ENCODE assay signal across 15 cellular contexts in genomic region chr20:17608701-17609497, GRCh38. TPM values are rescaled to one million over a fixed set of nuclear protein-coding genes. Genes with fewer than 3 reads are reported as not detected.
A peak's percentile ranks its signal among the peaks of the same experiment; 100 is the strongest.
DNase-seq lines count a peak whose midpoint lies in the region; ATAC-seq and TF ChIP-seq lines count a peak whose summit lies in the region.
"Had no signal": no experiment of that assay in that cellular context is flagged by ENCODE, and none has a peak within 500 bp of the region (broad histone marks: within the 10 kb centered on the region; RNA-seq: fewer than 3 reads in every experiment).

No MANE protein-coding gene starts in this region.

- H2AFZ ChIP-seq in H9 (ENCODE audit: low read length) (no peak overlapping the region), osteoblast (ENCODE audit: low read length) (no peak overlapping the region)

- H2BK20ac ChIP-seq in H9 (ENCODE audit: low read depth, low read length, poor library complexity, severe bottlenecking): no peak overlapping the region

- peak overlapping the region; percentile 66 for H3K27ac ChIP-seq in CD4-positive, CD25-positive, alpha-beta regulatory T cell (ENCODE audit: insufficient read depth, low read length, poor library complexity, severe bottlenecking)
- H3K27ac ChIP-seq in H9 (ENCODE audit: insufficient read length, low read depth, low read length) (no peak overlapping the region), osteoblast (ENCODE audit: low read depth, low read length) (peak overlapping the region; percentile 10)
- H3K27ac ChIP-seq: C4-2B, ovary had no signal

- no peaks in the 10 kb centered on the region for H3K79me1 ChIP-seq in H9 (ENCODE audit: insufficient read depth, low read depth, low read length, poor library complexity, severe bottlenecking)

- H3T11ph ChIP-seq in H9 (ENCODE audit: low read length): no peak overlapping the region

- no peak overlapping the region for H3K4ac ChIP-seq in H9 (ENCODE audit: low read depth, low read length)

- no peak overlapping the region for H3K4me3 ChIP-seq in CD4-positive, CD25-positive, alpha-beta regulatory T cell (ENCODE audit: low read depth, low read length)
- no peak overlapping the region for H3K4me3 ChIP-seq in osteoblast (ENCODE audit: insufficient read depth, low read length)
- H3K4me3 ChIP-seq: ovary, Peyer's patch, spleen had no signal

- no peak overlapping the region for H4K91ac ChIP-seq in H9 (ENCODE audit: insufficient read length, low read depth, low read length)

- H4K5ac ChIP-seq in H9 (ENCODE audit: insufficient read length, low read depth, low read length): no peak overlapping the region

- no peak overlapping the region for H2BK15ac ChIP-seq in H9 (ENCODE audit: low read depth, low read length)

- H3K36me3 ChIP-seq in CD4-positive, CD25-positive, alpha-beta regulatory T cell (ENCODE audit: control insufficient read depth, insufficient read depth, low read length): peaks cover 18% of the 10 kb centered on the region
- peaks cover 67% of the 10 kb centered on the region for H3K36me3 ChIP-seq in osteoblast (ENCODE audit: insufficient read depth, low read length)
- H3K36me3 ChIP-seq: ovary had no signal

- H2BK120ac ChIP-seq in H9 (ENCODE audit: low read depth, low read length, poor library complexity, severe bottlenecking): no peak overlapping the region

- no peaks in the 10 kb centered on the region for H3K9me3 ChIP-seq in CD4-positive, CD25-positive, alpha-beta regulatory T cell (ENCODE audit: control insufficient read depth in 2 of 2, low read length in 2 of 2)
- H3K9me3 ChIP-seq in H9 (ENCODE audit: control insufficient read depth, low read depth, low read length) (no peaks in the 10 kb centered on the region), osteoblast (ENCODE audit: low read depth, low read length) (no peaks in the 10 kb centered on the region)
- H3K9me3 ChIP-seq: ovary, Peyer's patch, spleen had no signal

- H3K27ac Mint-ChIP-seq in CD4-positive, CD25-positive, alpha-beta regulatory T cell: peak overlapping the region; percentile 87 to 95 (median 89)
- peak overlapping the region in 2 of 3 experiments; percentile 49; a peak in 3 of 7 replicates for H3K27ac Mint-ChIP-seq in H9
- H3K27ac Mint-ChIP-seq in central memory CD8-positive, alpha-beta T cell (ENCODE audit: low read depth): peak overlapping the region; percentile 11

- no peak overlapping the region for H3K23ac ChIP-seq in H9 (ENCODE audit: insufficient read length, low read depth, low read length)

- no peak overlapping the region for H3K14ac ChIP-seq in H9 (ENCODE audit: insufficient read depth, low read length)

- no peaks in the 10 kb centered on the region for H3K9me3 Mint-ChIP-seq in CD4-positive, CD25-positive, alpha-beta regulatory T cell
- no peaks in the 10 kb centered on the region for H3K9me3 Mint-ChIP-seq in H9
- H3K9me3 Mint-ChIP-seq in central memory CD8-positive, alpha-beta T cell: no peaks in the 10 kb centered on the region
- H3K9me3 Mint-ChIP-seq: activated T-helper 1 cell treated with anti-CD3 and anti-CD28 coated beads, Interleukin-12 subunit alpha, Interleukin-12 subunit beta, Interleukin-2, Interleukin-4 antibody, amounts not matched to agents 30 ng/mL and 10 ng/mL and 1 ng/mL, durations not matched to agents 14 hours and 24 hours and 36 hours had no signal

- no peak overlapping the region for H4K8ac ChIP-seq in H9 (replicated peaks; ENCODE audit: insufficient read length, low read depth, low read length)

- whole genome bisulfite sequencing in H9 (ENCODE audit: extremely low coverage, insufficient read length, low lambda C conversion rate): no CpG with 5 or more reads among the region's 3 CpGs

- no peaks in the 10 kb centered on the region for H3K27me3 Mint-ChIP-seq in CD4-positive, CD25-positive, alpha-beta regulatory T cell
- H3K27me3 Mint-ChIP-seq in H9 (ENCODE audit: low read depth): no peaks in the 10 kb centered on the region; the same call in 1 of the 2 replicates
- H3K27me3 Mint-ChIP-seq in central memory CD8-positive, alpha-beta T cell: no peaks in the 10 kb centered on the region

- H2BK12ac ChIP-seq in H9 (ENCODE audit: insufficient read length, low read depth, low read length): no peak overlapping the region

- H2BK5ac ChIP-seq in H9 (ENCODE audit: insufficient read length, low read length): no peak overlapping the region

- no peak overlapping the region for H3K9ac ChIP-seq in H9 (ENCODE audit: extremely low read depth, insufficient read length, low read length)

- no peaks in the 10 kb centered on the region for H3K27me3 ChIP-seq in CD4-positive, CD25-positive, alpha-beta regulatory T cell (ENCODE audit: control insufficient read depth, insufficient read depth, low read length)
- H3K27me3 ChIP-seq in H9 (ENCODE audit: insufficient read depth, low read length): no peaks in the 10 kb centered on the region
- no peaks in the 10 kb centered on the region for H3K27me3 ChIP-seq in osteoblast (ENCODE audit: insufficient read depth, low read length)
- H3K27me3 ChIP-seq: ovary, Peyer's patch, spleen had no signal

- no peak for ATAC-seq in CD4-positive, CD25-positive, alpha-beta regulatory T cell (ENCODE audit: low read depth in 2 of 2)
- no peak for ATAC-seq in central memory CD8-positive, alpha-beta T cell (replicated peaks; ENCODE audit: extremely low read depth, poor library complexity, severe bottlenecking)
- ATAC-seq in HG02623 (IDR thresholded peaks at IDR 0.05; ENCODE audit: unreplicated experiment): no peak

- no peak overlapping the region for H3K4me3 Mint-ChIP-seq in CD4-positive, CD25-positive, alpha-beta regulatory T cell
- no peak overlapping the region for H3K4me3 Mint-ChIP-seq in H9
- peak overlapping the region; percentile 21 for H3K4me3 Mint-ChIP-seq in central memory CD8-positive, alpha-beta T cell
- H3K4me3 Mint-ChIP-seq: activated T-helper 1 cell treated with anti-CD3 and anti-CD28 coated beads, Interleukin-12 subunit alpha, Interleukin-12 subunit beta, Interleukin-2, Interleukin-4 antibody, amounts not matched to agents 30 ng/mL and 10 ng/mL and 1 ng/mL, durations not matched to agents 14 hours and 24 hours and 36 hours had no signal

- peaks cover 12% of the 10 kb centered on the region for H3K36me3 Mint-ChIP-seq in CD4-positive, CD25-positive, alpha-beta regulatory T cell
- peaks cover 2 to 18% (median 8%) of the 10 kb centered on the region in 3 experiments; a peak in 6 of 7 replicates for H3K36me3 Mint-ChIP-seq in H9 (ENCODE audit: insufficient read depth in 1 of 3, low read depth in 3 of 3)
- H3K36me3 Mint-ChIP-seq in central memory CD8-positive, alpha-beta T cell (ENCODE audit: insufficient read depth): peaks cover 26% of the 10 kb centered on the region

- H3K23me2 ChIP-seq in H9 (ENCODE audit: insufficient read length, low read depth, low read length, poor library complexity, severe bottlenecking): no peaks in the 10 kb centered on the region

- H3K4me1 ChIP-seq in CD4-positive, CD25-positive, alpha-beta regulatory T cell (ENCODE audit: control insufficient read depth, insufficient read depth, low read length, poor library complexity, severe bottlenecking): peaks cover 37% of the 10 kb centered on the region
- H3K4me1 ChIP-seq in H9 (ENCODE audit: insufficient read depth, low read length): no peaks in the 10 kb centered on the region; the same call in 1 of the 2 replicates
- H3K4me1 ChIP-seq in osteoblast (ENCODE audit: insufficient read depth, low read length): peaks cover 11% of the 10 kb centered on the region

- no peak overlapping the region for H2AK5ac ChIP-seq in H9 (ENCODE audit: insufficient read length, low read length)

- no peak overlapping the region for H3K18ac ChIP-seq in H9 (ENCODE audit: insufficient read length, low read depth, low read length)

- DNase-seq in CD4-positive, CD25-positive, alpha-beta regulatory T cell: no peak
- no peak for DNase-seq in H9
- no peak for DNase-seq in central memory CD8-positive, alpha-beta T cell (ENCODE audit: low spot score in 2 of 2)
- peak; percentile 57 for DNase-seq in osteoblast (ENCODE audit: insufficient read length, low spot score, missing footprints)
- DNase-seq in activated effector memory CD4-positive, alpha-beta T cell treated with anti-CD3 and anti-CD28 coated beads, Interleukin-2, amount 50 U/mL, for 16 hours: no peak
- DNase-seq in DMS 273 treated with DMSO at 0.1 percent for 48 hours (lab: John Stamatoyannopoulos, UW): no peak
- DNase-seq: activated CD4-positive, CD25-positive, alpha-beta regulatory T cell treated with anti-CD3 and anti-CD28 coated beads, Interleukin-2, amount 50 U/mL, for 72 hours; NCI-H2029; NCI-H526 treated with DMSO at 0.1 percent for 48 hours; ovary; Peyer's patch; spleen had no signal

- H3K4me1 Mint-ChIP-seq in CD4-positive, CD25-positive, alpha-beta regulatory T cell: peaks cover 4 to 39% (median 20%) of the 10 kb centered on the region in 4 donors
- peaks cover 9% of the 10 kb centered on the region in 2 experiments for H3K4me1 Mint-ChIP-seq in H9
- H3K4me1 Mint-ChIP-seq in central memory CD8-positive, alpha-beta T cell: peaks cover 26% of the 10 kb centered on the region

- H3K56ac ChIP-seq in H9 (ENCODE audit: insufficient read length, low read depth, low read length): no peak overlapping the region

- H3K79me2 ChIP-seq in H9 (ENCODE audit: insufficient read depth, low read length) (no peaks in the 10 kb centered on the region), osteoblast (ENCODE audit: insufficient read depth, low read length) (peaks cover 28% of the 10 kb centered on the region)

- no peak for TF ChIP-seq CTCF in H9 (conservative IDR thresholded peaks at IDR 0.05)
- TF ChIP-seq CTCF in osteoblast (IDR thresholded peaks at IDR 0.05; ENCODE audit: extremely low read depth, low read depth, low read length): no peak

- H3K4me2 ChIP-seq in H9 (ENCODE audit: insufficient read depth, insufficient read length, low read length) (no peak overlapping the region), osteoblast (ENCODE audit: insufficient read depth, low read length) (no peak overlapping the region)

- no peaks in the 10 kb centered on the region for H4K20me1 ChIP-seq in H9 (ENCODE audit: control insufficient read depth, insufficient read depth, insufficient read length)
- H4K20me1 ChIP-seq in osteoblast (ENCODE audit: insufficient read depth, low read length): peaks cover 42% of the 10 kb centered on the region

RNA-seq across cellular contexts. Expression of gene DSTN, which starts 39.0 kb away (rescaled TPM):
- 50.6 TPM for total RNA-seq in CD4-positive, CD25-positive, alpha-beta regulatory T cell
- polyA plus RNA-seq in CD4-positive, CD25-positive, alpha-beta regulatory T cell: 100 to 1,000 TPM in 3 of 4 donors, 10 to 100 TPM in 1; 93.9 to 145 (median 116) TPM
- 145 and 148 TPM in 2 replicates for total RNA-seq in H9 (2021)
- total RNA-seq in osteoblast: 627 and 634 TPM in 2 replicates

Comparison
In these comparisons a context has a peak if more than half of its experiments do, and no peak if none do; other contexts are left out.
1. H3K27ac Mint-ChIP-seq: peak in every context shown above with its lines; median percentile 89 in CD4-positive, CD25-positive, alpha-beta regulatory T cell; 49 in H9; 11 in central memory CD8-positive, alpha-beta T cell.